Comparison of ENCODE assay signal across 15 cellular contexts in the genomic region with DNA sequence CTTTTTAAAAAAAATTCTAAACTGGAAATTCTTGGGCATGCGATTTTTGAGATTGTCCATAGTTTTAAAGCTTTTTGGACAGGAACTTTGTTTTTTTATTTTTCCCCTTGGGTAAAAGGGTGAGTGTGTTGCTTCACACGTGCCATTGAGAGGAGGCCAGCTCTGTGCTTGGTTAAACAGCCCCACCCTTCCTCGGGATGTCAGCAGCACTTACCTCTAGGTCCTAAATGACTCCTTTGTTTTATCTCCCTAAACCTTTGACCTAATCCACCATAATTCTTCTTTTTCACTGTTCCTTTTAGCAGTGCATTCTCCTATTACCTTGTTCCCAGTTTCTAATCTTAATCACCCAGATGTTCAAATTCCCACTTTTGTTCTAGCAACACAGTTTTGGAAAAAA.
A peak's percentile ranks its signal among the peaks of the same experiment; 100 is the strongest.
DNase-seq lines count a peak whose midpoint lies in the region; ATAC-seq and TF ChIP-seq lines count a peak whose summit lies in the region.
"Had no signal": no experiment of that assay in that cellular context is flagged by ENCODE, and none has a peak within 500 bp of the region (broad histone marks: within the 10 kb centered on the region; RNA-seq: fewer than 3 reads in every experiment).

No MANE protein-coding gene starts in this region.

- H3K27me3 Mint-ChIP-seq in osteocyte (ENCODE audit: unreplicated experiment): no peaks in the 10 kb centered on the region
- H3K27me3 Mint-ChIP-seq in stimulated activated memory B cell treated with anti-CD40 and anti-IgM and Interleukin-4, amounts not matched to agents 10 μg/mL and 1 μg/mL and 100 μg/mL, for 72 hours: no peaks in the 10 kb centered on the region
- H3K27me3 Mint-ChIP-seq: activated CD8-positive, alpha-beta memory T cell treated with anti-CD3 and anti-CD28 coated beads, Interleukin-2, amount 10 ng/mL, durations not matched to agents 7 days and 5 days; activated naive CD4-positive, alpha-beta T cell treated with anti-CD3 and anti-CD28 coated beads, Interleukin-2, amount 50 U/mL, for 24 hours had no signal

- peak overlapping the region; percentile 13 for H3K27ac Mint-ChIP-seq in osteocyte (ENCODE audit: unreplicated experiment)
- H3K27ac Mint-ChIP-seq in stimulated activated memory B cell treated with anti-CD40 and anti-IgM and Interleukin-4, amounts not matched to agents 10 μg/mL and 1 μg/mL and 100 μg/mL, for 72 hours: no peak overlapping the region
- H3K27ac Mint-ChIP-seq: activated CD8-positive, alpha-beta memory T cell treated with anti-CD3 and anti-CD28 coated beads, Interleukin-2, amount 10 ng/mL, durations not matched to agents 7 days and 5 days; activated naive CD4-positive, alpha-beta T cell treated with anti-CD3 and anti-CD28 coated beads, Interleukin-2, amount 50 U/mL, for 24 hours had no signal

- no peak overlapping the region for H3K4me3 Mint-ChIP-seq in osteocyte (ENCODE audit: unreplicated experiment)
- no peak overlapping the region for H3K4me3 Mint-ChIP-seq in stimulated activated memory B cell treated with anti-CD40 and anti-IgM and Interleukin-4, amounts not matched to agents 10 μg/mL and 1 μg/mL and 100 μg/mL, for 72 hours
- H3K4me3 Mint-ChIP-seq: activated CD8-positive, alpha-beta memory T cell treated with anti-CD3 and anti-CD28 coated beads, Interleukin-2, amount 10 ng/mL, durations not matched to agents 7 days and 5 days; activated naive CD4-positive, alpha-beta T cell treated with anti-CD3 and anti-CD28 coated beads, Interleukin-2, amount 50 U/mL, for 24 hours had no signal

- no peak overlapping the region for H3K4me3 ChIP-seq in epithelial cell of esophagus (ENCODE audit: low read length)
- H3K4me3 ChIP-seq: lower lobe of right lung had no signal

- peaks cover 34% of the 10 kb centered on the region for H3K4me1 Mint-ChIP-seq in osteocyte (ENCODE audit: unreplicated experiment)
- no peaks in the 10 kb centered on the region for H3K4me1 Mint-ChIP-seq in stimulated activated memory B cell treated with anti-CD40 and anti-IgM and Interleukin-4, amounts not matched to agents 10 μg/mL and 1 μg/mL and 100 μg/mL, for 72 hours
- H3K4me1 Mint-ChIP-seq: activated CD8-positive, alpha-beta memory T cell treated with anti-CD3 and anti-CD28 coated beads, Interleukin-2, amount 10 ng/mL, durations not matched to agents 7 days and 5 days; activated naive CD4-positive, alpha-beta T cell treated with anti-CD3 and anti-CD28 coated beads, Interleukin-2, amount 50 U/mL, for 24 hours had no signal

- ATAC-seq in HG02678 (IDR thresholded peaks at IDR 0.05; ENCODE audit: unreplicated experiment): no peak
- ATAC-seq in stimulated activated memory B cell treated with anti-CD40 and anti-IgM and Interleukin-4, amounts not matched to agents 10 μg/mL and 1 μg/mL and 100 μg/mL, for 72 hours: no peak
- ATAC-seq: activated CD8-positive, alpha-beta memory T cell treated with anti-CD3 and anti-CD28 coated beads, Interleukin-2, amount 10 ng/mL, durations not matched to agents 7 days and 5 days; lower lobe of right lung had no signal

- no peaks in the 10 kb centered on the region for H3K36me3 Mint-ChIP-seq in osteocyte (ENCODE audit: unreplicated experiment)
- no peaks in the 10 kb centered on the region for H3K36me3 Mint-ChIP-seq in stimulated activated memory B cell treated with anti-CD40 and anti-IgM and Interleukin-4, amounts not matched to agents 10 μg/mL and 1 μg/mL and 100 μg/mL, for 72 hours
- H3K36me3 Mint-ChIP-seq: activated CD8-positive, alpha-beta memory T cell treated with anti-CD3 and anti-CD28 coated beads, Interleukin-2, amount 10 ng/mL, durations not matched to agents 7 days and 5 days; activated naive CD4-positive, alpha-beta T cell treated with anti-CD3 and anti-CD28 coated beads, Interleukin-2, amount 50 U/mL, for 24 hours had no signal

- DNase-seq in AG20443 (ENCODE audit: low spot score) (peak; percentile 20), LHCN-M2 (ENCODE audit: low read depth) (peak; percentile 3), epithelial cell of esophagus (ENCODE audit: low read depth) (peak; percentile 23), osteocyte (ENCODE audit: extremely low spot score, unreplicated experiment) (no peak), NCI-H146 (lab: John Stamatoyannopoulos, UW) (no peak)
- no peak for DNase-seq in activated CD4-positive, alpha-beta T cell treated with anti-CD3 and anti-CD28 coated beads, Interleukin-2, amount 50 U/mL, for 1 hour
- DNase-seq: activated CD8-positive, alpha-beta memory T cell treated with anti-CD3 and anti-CD28 coated beads, Interleukin-2, amount 10 ng/mL, durations not matched to agents 7 days and 5 days; cerebellar nuclear complex; hippocampal formation; lower lobe of right lung; stimulated activated CD4-positive, alpha-beta T cell treated with anti-CD3 and anti-CD28 coated beads, Interleukin-12 subunit alpha, Interleukin-12 subunit beta, amount 100 ng/mL, for 4 hours; substantia nigra had no signal

- TF ChIP-seq CTCF in epithelial cell of esophagus (IDR thresholded peaks at IDR 0.05; ENCODE audit: insufficient read depth, low read depth, low read length, missing control alignments) (no peak), osteocyte (IDR thresholded peaks at IDR 0.05) (no peak)

- no peaks in the 10 kb centered on the region for H3K9me3 Mint-ChIP-seq in osteocyte (ENCODE audit: unreplicated experiment)
- H3K9me3 Mint-ChIP-seq in stimulated activated memory B cell treated with anti-CD40 and anti-IgM and Interleukin-4, amounts not matched to agents 10 μg/mL and 1 μg/mL and 100 μg/mL, for 72 hours: no peaks in the 10 kb centered on the region
- H3K9me3 Mint-ChIP-seq: activated naive CD4-positive, alpha-beta T cell treated with anti-CD3 and anti-CD28 coated beads, Interleukin-2, amount 50 U/mL, for 24 hours had no signal

Comparison
In these comparisons a context has a peak if more than half of its experiments do, and no peak if none do; other contexts are left out.
1. DNase-seq: peak in AG20443 (single experiment), LHCN-M2 (single experiment) and epithelial cell of esophagus (single experiment); none in osteocyte (single experiment), NCI-H146 (single experiment) and activated CD4-positive, alpha-beta T cell treated with anti-CD3 and anti-CD28 coated beads, Interleukin-2, amount 50 U/mL, for 1 hour (single experiment).